Comparison of ENCODE assay signal across 8 cellular contexts in the genomic region with DNA sequence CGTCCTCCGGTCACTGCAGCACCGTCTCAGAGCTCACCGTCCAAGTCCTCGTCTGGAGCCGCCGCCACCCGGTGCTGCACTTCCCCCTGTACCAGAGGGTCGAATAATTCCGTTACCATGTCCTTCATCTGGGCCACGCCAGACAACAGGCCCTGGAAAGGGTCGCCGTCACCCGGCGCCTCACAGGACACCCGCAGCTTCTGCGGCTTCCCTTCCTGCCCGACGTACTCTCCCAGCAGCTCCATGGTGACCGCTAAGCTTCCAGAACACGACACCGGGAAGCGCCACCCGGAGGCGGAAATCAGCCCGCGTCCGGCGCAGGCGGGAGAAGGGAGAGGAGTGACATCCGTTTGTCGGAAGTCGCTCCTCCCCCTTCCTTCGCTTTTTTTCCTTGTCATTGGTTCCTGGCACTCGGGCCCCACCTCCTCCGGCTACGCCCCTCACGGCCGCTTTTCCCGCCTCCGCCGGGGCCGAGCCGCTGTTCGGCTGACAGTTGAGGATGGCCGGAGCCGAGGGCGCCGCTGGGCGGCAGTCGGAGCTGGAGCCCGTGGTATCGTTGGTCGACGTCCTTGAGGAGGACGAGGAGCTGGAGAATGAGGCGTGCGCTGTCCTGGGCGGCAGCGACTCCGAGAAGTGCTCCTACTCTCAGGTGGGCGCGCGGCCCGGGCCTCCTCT. TPM values are rescaled to one million over a fixed set of nuclear protein-coding genes. Genes with fewer than 3 reads are reported as not detected.
A peak's percentile ranks its signal among the peaks of the same experiment; 100 is the strongest.
DNase-seq lines count a peak whose midpoint lies in the region; ATAC-seq, FAIRE-seq and TF ChIP-seq lines count a peak whose summit lies in the region.

A gene with protein sequence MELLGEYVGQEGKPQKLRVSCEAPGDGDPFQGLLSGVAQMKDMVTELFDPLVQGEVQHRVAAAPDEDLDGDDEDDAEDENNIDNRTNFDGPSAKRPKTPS (minus strand): TSS at position 273 of the 675 bp plus-strand sequence. CDS start 28 bp downstream, at position 245.
A gene with protein sequence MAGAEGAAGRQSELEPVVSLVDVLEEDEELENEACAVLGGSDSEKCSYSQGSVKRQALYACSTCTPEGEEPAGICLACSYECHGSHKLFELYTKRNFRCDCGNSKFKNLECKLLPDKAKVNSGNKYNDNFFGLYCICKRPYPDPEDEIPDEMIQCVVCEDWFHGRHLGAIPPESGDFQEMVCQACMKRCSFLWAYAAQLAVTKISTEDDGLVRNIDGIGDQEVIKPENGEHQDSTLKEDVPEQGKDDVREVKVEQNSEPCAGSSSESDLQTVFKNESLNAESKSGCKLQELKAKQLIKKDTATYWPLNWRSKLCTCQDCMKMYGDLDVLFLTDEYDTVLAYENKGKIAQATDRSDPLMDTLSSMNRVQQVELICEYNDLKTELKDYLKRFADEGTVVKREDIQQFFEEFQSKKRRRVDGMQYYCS (plus strand): TSS at position 464 of the 675 bp plus-strand sequence. CDS start 36 bp downstream, at position 500.

- H3K4me1 ChIP-seq in mammary epithelial cell (ENCODE audit: insufficient read depth, low read length) (peaks cover 18% of the 10 kb centered on the region), iPS-20b (ENCODE audit: insufficient read depth, low read length) (no peaks in the 10 kb centered on the region), small intestine (ENCODE audit: control insufficient read depth in 2 of 2, insufficient read depth in 1 of 2, low read depth in 1 of 2, low read length in 1 of 2) (peaks cover 0 to 3% of the 10 kb centered on the region in 2 donors)

- H3K9me3 ChIP-seq in WERI-Rb-1 (ENCODE audit: severe bottlenecking): no peaks in the 10 kb centered on the region
- no peaks in the 10 kb centered on the region for H3K9me3 ChIP-seq in mammary epithelial cell (replicated peaks; ENCODE audit: insufficient read depth, low read length)
- no peaks in the 10 kb centered on the region for H3K9me3 ChIP-seq in iPS-20b (ENCODE audit: insufficient read depth, low read depth, low read length)
- no peaks in the 10 kb centered on the region for H3K9me3 ChIP-seq in small intestine (ENCODE audit: control insufficient read depth, low read depth)

- peak; percentile 32; the same call in 1 of the 2 replicates for TF ChIP-seq CTCF in WERI-Rb-1 (IDR thresholded peaks at IDR 0.05; ENCODE audit: low read depth, low read length)
- TF ChIP-seq CTCF in mammary epithelial cell (conservative IDR thresholded peaks at IDR 0.05 in 1 of 2, IDR thresholded peaks at IDR 0.05 in 1 of 2; ENCODE audit: extremely low read depth in 1 of 2, insufficient read depth in 1 of 2, low read depth in 1 of 2, low read length in 2 of 2): peak; percentile 11 to 39

- peaks cover 51% of the 10 kb centered on the region for H3K79me2 ChIP-seq in mammary epithelial cell (ENCODE audit: insufficient read depth, low read length)

- no peaks in the 10 kb centered on the region for H3K27me3 ChIP-seq in WERI-Rb-1 (ENCODE audit: insufficient read depth, low read depth, severe bottlenecking)
- H3K27me3 ChIP-seq in mammary epithelial cell (ENCODE audit: insufficient read depth, low read length): no peaks in the 10 kb centered on the region
- H3K27me3 ChIP-seq in iPS-20b (ENCODE audit: insufficient read depth, low read length): no peaks in the 10 kb centered on the region
- no peaks in the 10 kb centered on the region for H3K27me3 ChIP-seq in small intestine (ENCODE audit: control insufficient read depth in 2 of 2, insufficient read depth in 2 of 2, low read length in 2 of 2)

- H2AFZ ChIP-seq in mammary epithelial cell (ENCODE audit: low read depth, low read length): peak within 1 kb of the TSS; percentile 91

- H3K9ac ChIP-seq in mammary epithelial cell (ENCODE audit: insufficient read depth, low read length) (peak within 1 kb of the TSS; percentile 64), iPS-20b (ENCODE audit: low read depth, low read length) (peak within 1 kb of the TSS; percentile 90)

- intact Hi-C loops in mammary epithelial cell (cut with micrococcal nuclease): loop anchor here (1.0 to 2.0 kb wide), 4 partner anchors 22 to 412 kb away; a partner anchor contains a TSS

- CTCF ChIA-PET in mammary epithelial cell (lab: Charles Lee; ENCODE audit: low non-redundant PET): interaction anchor here (0.5 to 0.6 kb wide), 4 partner anchors 12 to 64 kb away, joined by 3 to 4 read pairs (median 3); no protein-coding TSS in a partner anchor

- WGBS in mammary epithelial cell (ENCODE audit: low coverage, missing lambda C conversion rate): 0% methylated on average over 26 of the region's 65 CpGs
- WGBS in small intestine, 3 donors: 0% methylated on average over 62 to 65 of the region's 65 CpGs

- no TSS peak for BruUV-seq in mammary epithelial cell (replicated peaks; lab: Mats Ljungman, UMichigan)

- H4K20me1 ChIP-seq in mammary epithelial cell (ENCODE audit: insufficient read depth, low read length): no peaks in the 10 kb centered on the region

- H3K36me3 ChIP-seq in WERI-Rb-1: peaks cover 32% of the 10 kb centered on the region
- peaks cover 5% of the 10 kb centered on the region for H3K36me3 ChIP-seq in mammary epithelial cell (ENCODE audit: insufficient read depth, low read length)
- peaks cover 11% of the 10 kb centered on the region for H3K36me3 ChIP-seq in iPS-20b (ENCODE audit: insufficient read depth, low read depth, low read length)
- H3K36me3 ChIP-seq in small intestine (ENCODE audit: control insufficient read depth in 2 of 2, insufficient read depth in 2 of 2, low read length in 2 of 2): no peaks in the 10 kb centered on the region

- dilution Hi-C loops in mammary epithelial cell (cut with HindIII; ENCODE audit: low sequenced_read_pairs): no loop called here

- peak within 1 kb of the TSS; percentile 92 for H3K27ac ChIP-seq in WERI-Rb-1
- peak within 1 kb of the TSS; percentile 73 for H3K27ac ChIP-seq in mammary epithelial cell (ENCODE audit: insufficient read depth, low read depth, low read length)
- peak within 1 kb of the TSS; percentile 74 for H3K27ac ChIP-seq in iPS-20b (ENCODE audit: low read length)
- H3K27ac ChIP-seq in small intestine (ENCODE audit: low read depth in 1 of 2, low read length in 1 of 2): peak within 1 kb of the TSS; percentile 78 to 90

- H3K4me3 ChIP-seq in WERI-Rb-1 (ENCODE audit: low read depth, low read length) (peak within 1 kb of the TSS; percentile 94), mammary epithelial cell (replicated peaks in 1 of 3; ENCODE audit: insufficient read depth in 1 of 3, low read depth in 2 of 3, low read length in 3 of 3) (peak within 1 kb of the TSS; percentile 71 to 91 (median 82)), iPS-20b (ENCODE audit: low read length) (peak within 1 kb of the TSS; percentile 95), small intestine (ENCODE audit: low read depth in 1 of 2, low read length in 2 of 2) (peak within 1 kb of the TSS; percentile 79 to 95)

- ATAC-seq in GM18873 (IDR thresholded peaks at IDR 0.05; ENCODE audit: low FRiP score, unreplicated experiment) (peak; percentile 78), HG03139 (IDR thresholded peaks at IDR 0.05; ENCODE audit: unreplicated experiment) (peak; percentile 84)

- no peak for FAIRE-seq in small intestine (lab: Jason Lieb, UNC)

- in situ Hi-C loops in mammary epithelial cell (cut with MboI; ENCODE audit: low sequenced_read_pairs in 2 of 2): no loop called here

- peak within 1 kb of the TSS; percentile 94 for H3K4me2 ChIP-seq in mammary epithelial cell (ENCODE audit: insufficient read depth, low read depth, low read length)

- DNase-seq in AG08395 (ENCODE audit: low spot score) (peak; percentile 98), NCI-H2227 (lab: John Stamatoyannopoulos, UW; ENCODE audit: unreplicated experiment) (peak; percentile 97), WERI-Rb-1 (peak; percentile 97), mammary epithelial cell (peak; percentile 97), small intestine (peak; percentile 98)

RNA-seq across cellular contexts. Expression of the first gene that starts in this region (rescaled TPM):
- 1 to 10 TPM; 7.2 to 9.3 TPM for total RNA-seq in mammary epithelial cell
- polyA plus RNA-seq in mammary epithelial cell: 7.5 TPM
- polyA minus RNA-seq in mammary epithelial cell: 2.2 TPM
- polyA plus RNA-seq in small intestine: 10 to 100 TPM; 28.2 to 43.2 (median 30.5) TPM

RNA-seq across cellular contexts. Expression of the second gene that starts in this region (rescaled TPM):
- total RNA-seq in mammary epithelial cell: 10 to 100 TPM; 15.2 to 20.3 TPM
- polyA plus RNA-seq in mammary epithelial cell (21.5 TPM), small intestine (10 to 100 TPM; 12.7 to 14.5 (median 13.2) TPM)
- 45.4 TPM for polyA minus RNA-seq in mammary epithelial cell

Comparison
In these comparisons a context has a peak if more than half of its experiments do, and no peak if none do; other contexts are left out.
1. Peak in every context shown above with its lines: DNase-seq, ATAC-seq, H3K4me3 ChIP-seq and H3K27ac ChIP-seq.